9 cellular contexts compared by ENCODE assay signal in the genomic region with DNA sequence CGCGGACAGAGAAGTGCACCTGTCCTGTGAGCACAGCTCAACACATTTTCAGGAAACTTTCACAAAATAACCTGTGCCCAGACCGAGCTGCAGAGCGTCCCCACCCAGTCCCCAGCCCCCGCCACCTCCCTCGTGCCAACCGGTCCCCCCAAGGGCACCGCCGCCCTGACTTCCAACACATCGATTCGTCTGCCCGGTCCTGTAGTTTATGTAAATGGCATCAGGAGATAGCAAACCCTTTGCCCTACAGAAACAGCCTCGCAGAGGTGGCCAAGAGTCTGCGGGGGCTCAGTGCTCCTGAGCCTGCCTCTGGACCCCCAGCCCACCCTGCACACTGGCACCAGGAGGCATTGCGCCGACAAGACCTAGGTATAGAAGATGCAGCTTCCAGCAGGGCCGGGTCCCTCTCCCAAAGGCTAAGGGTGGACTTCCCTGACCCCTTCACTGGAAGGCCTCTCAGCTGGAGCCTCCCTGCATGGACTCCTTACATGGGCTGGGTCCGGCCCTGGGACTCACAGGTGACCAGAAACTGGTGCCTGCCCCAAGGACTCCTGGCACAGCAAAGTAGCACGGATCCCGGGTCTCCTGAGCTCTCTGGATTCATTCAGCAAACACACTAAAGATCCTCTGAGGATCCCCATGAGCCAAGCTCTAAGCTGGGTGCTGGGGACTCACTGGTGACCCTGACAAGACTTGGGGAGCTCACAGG. TPM values are rescaled to one million over a fixed set of nuclear protein-coding genes. Genes with fewer than 3 reads are reported as not detected.
DNase-seq lines count a peak whose midpoint lies in the region; ATAC-seq, FAIRE-seq and TF ChIP-seq lines count a peak whose summit lies in the region.
"Had no signal": no experiment of that assay in that cellular context is flagged by ENCODE, and none has a peak within 500 bp of the region (broad histone marks: within the 10 kb centered on the region; RNA-seq: fewer than 3 reads in every experiment).

No MANE protein-coding gene starts in this region.

- H3K27ac Mint-ChIP-seq in Caco-2 (ENCODE audit: unreplicated experiment), result no peak overlapping the region

- CTCF ChIA-PET in Caco-2 (lab: Charles Lee), result interaction anchor here (1.6 kb wide), 1 partner anchor 26 kb away, joined by 4 read pairs; no protein-coding TSS in a partner anchor
- CTCF ChIA-PET in Panc1 (lab: Charles Lee), result interaction anchor here (2.1 kb wide), 1 partner anchor 8 kb away, joined by 8 read pairs; no protein-coding TSS in a partner anchor
- CTCF ChIA-PET in GM10248 (lab: Yijun Ruan, JAX), result interaction anchor here (1.0 to 5.1 kb wide), 5 partner anchors 9 to 149 kb away, joined by 4 to 50 read pairs (median 5); a partner anchor contains a TSS

- no peaks in the 10 kb centered on the region for H3K36me3 ChIP-seq in Caco-2 (ENCODE audit: control insufficient read depth, insufficient read depth, low read length)
- no peaks in the 10 kb centered on the region for H3K36me3 ChIP-seq in Panc1 (ENCODE audit: control insufficient read depth, insufficient read depth, low read length)
- no peaks in the 10 kb centered on the region for H3K36me3 ChIP-seq in pancreas

- H3K36me3 Mint-ChIP-seq in Caco-2 (ENCODE audit: insufficient read depth, unreplicated experiment), result no peaks in the 10 kb centered on the region

- peak overlapping the region; percentile 64 for H3K4me3 Mint-ChIP-seq in Caco-2 (ENCODE audit: unreplicated experiment)

- H3K4me3 ChIP-seq in Caco-2 (ENCODE audit: low read depth, low read length) (peak overlapping the region; percentile 75), Panc1 (ENCODE audit: low read depth in 2 of 2, low read length in 2 of 2) (peak overlapping the region; percentile 54 to 59), pancreas (peak overlapping the region; percentile 33 to 67 (median 56))

- H3K27me3 ChIP-seq in Caco-2 (replicated peaks; ENCODE audit: control insufficient read depth, insufficient read depth, low read length) (no peaks in the 10 kb centered on the region), Panc1 (ENCODE audit: control insufficient read depth, insufficient read depth, low read length) (no peaks in the 10 kb centered on the region), pancreas (no peaks in the 10 kb centered on the region)

- H3K27ac ChIP-seq in Panc1 (ENCODE audit: low read length), result no peak overlapping the region
- H3K27ac ChIP-seq in epithelial cell of prostate, result peak overlapping the region; percentile 100
- H3K27ac ChIP-seq in pancreas, result no peak overlapping the region

- FAIRE-seq in pancreas (lab: Jason Lieb, UNC) (no peak), GM12891 (lab: Jason Lieb, UNC) (no peak)

- TF ChIP-seq POLR2A in GM12891 (IDR thresholded peaks at IDR 0.05; ENCODE audit: low read depth, low read length), result no peak

- no peak for TF ChIP-seq CTCF in Caco-2 (IDR thresholded peaks at IDR 0.05; ENCODE audit: insufficient read depth in 1 of 2, low read depth in 1 of 2, low read length in 1 of 2, severe bottlenecking in 1 of 2, unreplicated experiment in 1 of 2)
- no peak for TF ChIP-seq CTCF in Panc1 (IDR thresholded peaks at IDR 0.05)
- no peak for TF ChIP-seq CTCF in pancreas (IDR thresholded peaks at IDR 0.05)
- TF ChIP-seq CTCF in GM10248 (IDR thresholded peaks at IDR 0.05; ENCODE audit: control extremely low read depth, extremely low read depth, low read depth, missing control alignments), result no peak

- ATAC-seq in Panc1 (no peak), pancreas (no peak), HG02798 (IDR thresholded peaks at IDR 0.05; ENCODE audit: poor library complexity, unreplicated experiment) (no peak)

- H3K27me3 Mint-ChIP-seq in Caco-2 (ENCODE audit: insufficient read depth, unreplicated experiment), result no peaks in the 10 kb centered on the region

- H3K4me1 ChIP-seq in Caco-2, result peaks cover 6% of the 10 kb centered on the region; the same call in 1 of the 2 replicates
- H3K4me1 ChIP-seq in Panc1 (ENCODE audit: control insufficient read depth, insufficient read depth, low read length), result peaks cover 13% of the 10 kb centered on the region
- no peaks in the 10 kb centered on the region for H3K4me1 ChIP-seq in pancreas

- WGBS in pancreas, 2 donors, result 26 to 29% methylated on average over 20 of the region's 20 CpGs

- no peaks in the 10 kb centered on the region for H3K4me1 Mint-ChIP-seq in Caco-2 (ENCODE audit: low read depth, unreplicated experiment)

- POLR2A ChIA-PET in Caco-2 (lab: Charles Lee) (interaction anchor here (1.0 kb wide), 1 partner anchor 82 kb away, joined by 3 read pairs; a partner anchor contains a TSS), Panc1 (lab: Charles Lee) (no interaction called here), GM10248 (lab: Yijun Ruan, JAX) (no interaction called here)

- DNase-seq in Caco-2, result no peak
- DNase-seq in Panc1 (ENCODE audit: low read depth, low spot score), result no peak
- DNase-seq in epithelial cell of prostate (ENCODE audit: low read depth, low spot score), result no peak
- DNase-seq in pancreas, result peak in 2 of 6 donors; percentile 51 to 57
- no peak for DNase-seq in stimulated activated CD8-positive, alpha-beta memory T cell treated with anti-CD3 and anti-CD28 coated beads, Interleukin-4, amount 100 ng/mL, for 48 hours
- DNase-seq in GM10248 (ENCODE audit: extremely low spot score), result no peak
- no peak for DNase-seq in GM12891 (ENCODE audit: insufficient read length, low spot score)

- no peaks in the 10 kb centered on the region for H3K9me3 Mint-ChIP-seq in Caco-2 (ENCODE audit: unreplicated experiment)

- intact Hi-C loops in Caco-2 (cut with micrococcal nuclease; ENCODE audit: unreplicated experiment) (loop anchor here (10.0 kb wide), 1 partner anchor 107 kb away; a partner anchor contains a TSS), Panc1 (cut with micrococcal nuclease; ENCODE audit: unreplicated experiment) (no loop called here), pancreas (cut with DNase I) (no loop called here)

- H3K9me3 ChIP-seq in Caco-2, result no peaks in the 10 kb centered on the region
- no peaks in the 10 kb centered on the region for H3K9me3 ChIP-seq in Panc1 (ENCODE audit: control insufficient read depth, insufficient read depth, low read depth, low read length)
- H3K9me3 ChIP-seq in pancreas, result no peaks in the 10 kb centered on the region

- in situ Hi-C loops in Panc1 (cut with HindIII; ENCODE audit: low pct_unique_long_range_greater_than_20kb, low sequenced_read_pairs), result no loop called here

- BruUV-seq in Caco-2 (replicated peaks; lab: Mats Ljungman, UMichigan) (no TSS peak), Panc1 (replicated peaks; lab: Mats Ljungman, UMichigan) (no TSS peak)

TF ChIP-seq in GM12891, 5 proteins besides CTCF, POLR2A, EP300 and RAD21:
- TF ChIP-seq POU2F2 (IDR thresholded peaks at IDR 0.05; ENCODE audit: low read depth, low read length) (no peak), POLR2AphosphoS5 (IDR thresholded peaks at IDR 0.05; ENCODE audit: low read depth, low read length) (no peak), PAX5 (IDR thresholded peaks at IDR 0.05; ENCODE audit: insufficient read depth, low read length, severe bottlenecking) (no peak), TAF1 (IDR thresholded peaks at IDR 0.05; ENCODE audit: low read depth, low read length) (no peak), SPI1 (IDR thresholded peaks at IDR 0.05; ENCODE audit: low read depth, low read length) (no peak)

RNA-seq across cellular contexts. Expression of a gene that starts 6.6 kb away (rescaled TPM):
- 11.6 and 12.2 TPM in 2 replicates for total RNA-seq in Caco-2 (2022)
- total RNA-seq in Panc1 (2021; ENCODE audit: unreplicated experiment), result 6.8 TPM
- polyA plus RNA-seq in Panc1 (2012; ENCODE audit: insufficient read length), result 10.7 TPM
- 1 to 10 TPM; 1.5 to 3.9 (median 2.6) TPM for total RNA-seq in pancreas
- 1 to 10 TPM; 6.2 to 7.3 TPM for polyA plus RNA-seq in pancreas
- 0.24 TPM for polyA plus RNA-seq in GM12891 (2012; ENCODE audit: low read depth, missing spikeins)

RNA-seq across cellular contexts. Expression of a gene that starts 32.0 kb away (rescaled TPM):
- total RNA-seq in Caco-2 (2022) (15.0 and 16.3 TPM in 2 replicates), Panc1 (2021; ENCODE audit: unreplicated experiment) (7.0 TPM), pancreas (1 to 10 TPM in 5 of 6 donors, under 1 TPM in 1; 0.98 to 2.9 (median 2.4) TPM)
- 14.2 TPM for polyA plus RNA-seq in Panc1 (2012; ENCODE audit: insufficient read length)
- polyA plus RNA-seq in pancreas, result 10 to 100 TPM; 13.4 to 26.7 TPM
- polyA plus RNA-seq in GM12891 (2012; ENCODE audit: low read depth, missing spikeins), result 0.46 TPM

RNA-seq across cellular contexts. Expression of a gene that starts 56.3 kb away (rescaled TPM):
- total RNA-seq in Caco-2 (2022) (33.6 and 37.3 TPM in 2 replicates), Panc1 (2021; ENCODE audit: unreplicated experiment) (46.4 TPM), pancreas (10 to 100 TPM; 10.3 to 15.1 (median 12.6) TPM)
- 6.4 TPM for polyA plus RNA-seq in Panc1 (2012; ENCODE audit: insufficient read length)
- polyA plus RNA-seq in pancreas, result 1 to 10 TPM; 7.5 to 8.0 TPM
- 5.1 TPM for polyA plus RNA-seq in GM12891 (2012; ENCODE audit: low read depth, missing spikeins)

RNA-seq across cellular contexts. Expression of a gene that starts 57.1 kb away (rescaled TPM):
- not detected in 2 replicates for total RNA-seq in Caco-2 (2022)
- not detected for total RNA-seq in Panc1 (2021; ENCODE audit: unreplicated experiment)
- polyA plus RNA-seq in Panc1 (2012; ENCODE audit: insufficient read length), result not detected
- not detected for total RNA-seq in pancreas
- not detected for polyA plus RNA-seq in pancreas
- polyA plus RNA-seq in GM12891 (2012; ENCODE audit: low read depth, missing spikeins), result 0.21 TPM
- total RNA-seq: lung microvascular endothelial cell had no signal
